In the genomic region with DNA sequence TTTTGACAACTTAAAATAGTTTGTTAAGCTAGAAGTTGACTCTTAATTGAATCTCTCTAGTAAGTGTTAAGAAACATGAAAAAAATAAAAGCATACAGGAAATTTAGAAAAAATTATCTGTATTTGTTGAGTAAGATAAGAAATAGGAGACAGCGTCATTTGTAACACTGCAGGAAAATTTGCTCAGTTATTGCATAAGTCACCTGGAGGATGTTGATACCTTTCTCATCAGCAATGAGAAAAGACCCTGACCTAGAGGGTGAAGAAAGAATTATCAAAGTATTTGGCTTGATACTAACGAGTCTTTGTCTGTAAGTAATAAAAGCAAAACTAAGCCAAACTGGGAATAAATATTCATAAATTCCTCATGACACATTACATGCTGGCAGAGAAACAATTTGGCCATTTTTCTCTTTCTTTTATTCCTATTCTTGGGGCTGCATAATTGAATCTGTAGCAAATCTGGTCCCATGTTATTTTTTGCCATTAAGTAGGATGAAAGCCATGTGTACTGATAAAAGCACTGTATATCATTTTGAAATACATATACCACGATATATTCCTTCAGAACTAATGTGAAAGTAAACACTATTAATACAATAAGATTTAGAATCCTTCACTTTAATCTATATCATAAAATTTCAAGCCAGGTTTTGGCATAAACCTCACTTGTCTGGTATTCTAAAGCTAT, we compare ENCODE assay signal across 17 cellular contexts.
DNase-seq lines count a peak whose midpoint lies in the region; ATAC-seq and TF ChIP-seq lines count a peak whose summit lies in the region.
"Had no signal": no experiment of that assay in that cellular context is flagged by ENCODE, and none has a peak within 500 bp of the region (broad histone marks: within the 10 kb centered on the region; RNA-seq: fewer than 3 reads in every experiment).

No MANE protein-coding gene starts in this region.

- H4K20me1 ChIP-seq in neural progenitor cell (ENCODE audit: low read depth) = no peaks in the 10 kb centered on the region

- H3K36me3 Mint-ChIP-seq in neural progenitor cell = no peaks in the 10 kb centered on the region
- H3K36me3 Mint-ChIP-seq in natural killer cell treated with Interleukin-12 subunit alpha and Interleukin-12 subunit beta and Interleukin-15 and Interleukin-18, amount 100 ng/mL, for 72 hours = no peaks in the 10 kb centered on the region

- no peaks in the 10 kb centered on the region for H3K9me3 Mint-ChIP-seq in neural progenitor cell
- no peaks in the 10 kb centered on the region for H3K9me3 Mint-ChIP-seq in natural killer cell treated with Interleukin-12 subunit alpha and Interleukin-12 subunit beta and Interleukin-15 and Interleukin-18, amount 100 ng/mL, for 72 hours

- H2AFZ ChIP-seq in ACC112 (ENCODE audit: low read length, unreplicated experiment) (peak overlapping the region; percentile 65), neural progenitor cell (replicated peaks) (peak overlapping the region; percentile 55)

- H3K4me3 ChIP-seq in ACC112 (ENCODE audit: low read depth, low read length) = 0 out of 2 replicates have a peak overlapping the region, but pooled peaks have one; percentile 5
- no peak overlapping the region for H3K4me3 ChIP-seq in astrocyte of the cerebellum (ENCODE audit: low read depth, low read length)
- no peak overlapping the region for H3K4me3 ChIP-seq in fibroblast of pulmonary artery (replicated peaks; ENCODE audit: low read depth, low read length)
- H3K4me3 ChIP-seq in neural progenitor cell = no peak overlapping the region

- H3K79me2 ChIP-seq in ACC112 (ENCODE audit: control insufficient read depth, insufficient read depth, low read length, unreplicated experiment) = no peaks in the 10 kb centered on the region
- no peaks in the 10 kb centered on the region for H3K79me2 ChIP-seq in neural progenitor cell (ENCODE audit: low read depth)

- H3K36me3 ChIP-seq in ACC112 (ENCODE audit: insufficient read depth, low read length) (no peaks in the 10 kb centered on the region), neural progenitor cell (no peaks in the 10 kb centered on the region)

- DNase-seq in astrocyte of the cerebellum (ENCODE audit: low read depth) (peak; percentile 31), fibroblast of pulmonary artery (ENCODE audit: low read depth) (peak; percentile 42), neural progenitor cell (ENCODE audit: low spot score) (no peak), NCI-H128 (lab: John Stamatoyannopoulos, UW; ENCODE audit: unreplicated experiment) (no peak), ACHN (no peak)
- no peak for DNase-seq in natural killer cell treated with Interleukin-12 subunit alpha and Interleukin-12 subunit beta and Interleukin-15 and Interleukin-18, amount 100 ng/mL, for 72 hours (ENCODE audit: low spot score)
- DNase-seq: C1 segment of cervical spinal cord, Kasumi-1, MM.1S, NCI-H1105, NCI-H187, NCI-H2107, NCI-H510A, NCI-H748 treated with DMSO at 0.1 percent for 48 hours, OCI-M1, SHP77 had no signal

- no peaks in the 10 kb centered on the region for H3F3A ChIP-seq in neural progenitor cell (ENCODE audit: low read depth)

- TF ChIP-seq CTCF in astrocyte of the cerebellum (IDR thresholded peaks at IDR 0.05; ENCODE audit: low read depth, low read length, missing control alignments) = no peak
- no peak for TF ChIP-seq CTCF in fibroblast of pulmonary artery (IDR thresholded peaks at IDR 0.05; ENCODE audit: low read length, missing control alignments)
- no peak for TF ChIP-seq CTCF in neural progenitor cell (IDR thresholded peaks at IDR 0.05)

- no peaks in the 10 kb centered on the region for H3K4me1 Mint-ChIP-seq in neural progenitor cell
- H3K4me1 Mint-ChIP-seq in natural killer cell treated with Interleukin-12 subunit alpha and Interleukin-12 subunit beta and Interleukin-15 and Interleukin-18, amount 100 ng/mL, for 72 hours (ENCODE audit: low read depth in 2 of 2) = no peaks in the 10 kb centered on the region

- H3K27me3 Mint-ChIP-seq in neural progenitor cell (ENCODE audit: insufficient read depth, low read depth) = no peaks in the 10 kb centered on the region
- no peaks in the 10 kb centered on the region for H3K27me3 Mint-ChIP-seq in natural killer cell treated with Interleukin-12 subunit alpha and Interleukin-12 subunit beta and Interleukin-15 and Interleukin-18, amount 100 ng/mL, for 72 hours

- no peaks in the 10 kb centered on the region for H3K9me3 ChIP-seq in neural progenitor cell (ENCODE audit: low read depth)

- H3K4me2 ChIP-seq in neural progenitor cell = no peak overlapping the region

- H3K27me3 ChIP-seq in ACC112 (ENCODE audit: insufficient read depth, low read length) (no peaks in the 10 kb centered on the region), neural progenitor cell (no peaks in the 10 kb centered on the region)

- H3K4me1 ChIP-seq in ACC112 (ENCODE audit: control insufficient read depth, insufficient read depth, low read length, unreplicated experiment) = no peaks in the 10 kb centered on the region
- H3K4me1 ChIP-seq in neural progenitor cell = peaks cover 24% of the 10 kb centered on the region

- H3K27ac Mint-ChIP-seq in neural progenitor cell = no peak overlapping the region
- H3K27ac Mint-ChIP-seq in natural killer cell treated with Interleukin-12 subunit alpha and Interleukin-12 subunit beta and Interleukin-15 and Interleukin-18, amount 100 ng/mL, for 72 hours = no peak overlapping the region

- in situ Hi-C loops in astrocyte of the cerebellum (cut with HindIII; ENCODE audit: low sequenced_read_pairs) (no loop called here), ACHN (cut with HindIII; ENCODE audit: low pct_ligation_motif_present, low pct_unique_long_range_greater_than_20kb, low sequenced_read_pairs) (no loop called here)

- no peak overlapping the region for H3K9ac ChIP-seq in neural progenitor cell

- H3K27ac ChIP-seq in ACC112 (ENCODE audit: low read depth, low read length) (no peak overlapping the region), neural progenitor cell (no peak overlapping the region)

- no peak for ATAC-seq in natural killer cell treated with Interleukin-12 subunit alpha and Interleukin-12 subunit beta and Interleukin-15 and Interleukin-18, amount 100 ng/mL, for 72 hours

- no peak overlapping the region for H3K4me3 Mint-ChIP-seq in neural progenitor cell
- no peak overlapping the region for H3K4me3 Mint-ChIP-seq in natural killer cell treated with Interleukin-12 subunit alpha and Interleukin-12 subunit beta and Interleukin-15 and Interleukin-18, amount 100 ng/mL, for 72 hours

Comparison
In these comparisons a context has a peak if more than half of its experiments do, and no peak if none do; other contexts are left out.
1. DNase-seq: peak in astrocyte of the cerebellum (single experiment) and fibroblast of pulmonary artery (single experiment); none in neural progenitor cell (single experiment), NCI-H128 (single experiment), natural killer cell treated with Interleukin-12 subunit alpha and Interleukin-12 subunit beta and Interleukin-15 and Interleukin-18, amount 100 ng/mL, for 72 hours (single experiment) and ACHN (single experiment).